Comparison of ENCODE assay signal across 1 cellular context in the genomic region with DNA sequence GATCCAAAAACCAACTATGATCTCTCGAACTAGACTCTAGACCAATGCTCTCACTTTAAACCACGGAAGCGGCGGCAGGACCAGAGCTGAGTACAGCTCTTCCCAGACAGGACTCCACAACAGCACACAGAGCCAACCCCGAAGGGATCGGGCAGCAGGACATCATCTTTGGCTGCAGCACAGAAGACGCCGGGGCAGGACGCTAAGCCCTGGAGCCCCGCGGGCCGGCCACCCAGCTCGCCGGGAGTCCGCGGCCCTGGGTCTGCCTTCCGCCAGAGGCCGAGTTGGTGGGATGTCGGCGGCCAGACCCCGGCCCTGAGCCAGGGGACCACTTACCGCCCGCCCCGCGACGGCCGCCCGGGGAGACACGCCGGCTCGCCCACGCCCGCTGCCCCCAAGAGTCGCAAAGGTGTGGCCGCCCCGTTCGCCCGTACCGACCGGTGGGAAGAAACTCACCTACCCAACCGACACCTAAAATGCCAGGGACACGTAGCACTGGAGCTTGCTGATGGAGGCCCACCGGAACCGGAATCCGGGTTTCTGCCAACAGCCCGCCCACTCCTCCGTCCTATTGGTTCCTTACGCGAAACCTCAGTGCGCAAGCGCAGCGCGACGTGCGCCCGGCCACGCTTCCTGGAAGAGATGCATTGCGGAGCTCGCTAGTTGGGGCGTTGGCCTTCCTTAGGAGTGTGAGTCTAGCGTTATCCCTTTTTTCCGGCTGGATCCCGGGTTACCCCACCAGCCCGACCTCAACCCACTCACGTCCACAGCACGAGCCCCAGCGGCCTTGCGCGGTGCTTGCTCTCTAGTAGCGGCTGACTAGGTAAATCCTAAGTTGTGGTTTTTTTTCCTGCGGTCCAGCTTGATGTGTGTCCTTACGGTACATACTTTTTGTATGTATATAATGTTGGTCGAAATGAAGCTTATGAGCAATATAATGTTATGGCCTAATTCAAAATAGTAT.
TF ChIP-seq lines count a peak whose summit lies in the region.

A gene (minus strand): TSS at position 510 of the 964 bp plus-strand sequence. CDS start 1,623 bp downstream, outside the sequence.

TF ChIP-seq in HCT116, 20 proteins besides CTCF, POLR2A, EP300 and RAD21 (continued from another document):
- TF ChIP-seq CBX3 (IDR thresholded peaks at IDR 0.05; ENCODE audit: low read depth) (no peak), ZNF274 (IDR thresholded peaks at IDR 0.05; ENCODE audit: low read depth, low read length) (no peak), EZH2phosphoT487 (IDR thresholded peaks at IDR 0.05; ENCODE audit: borderline replicate concordance) (no peak)
- TF ChIP-seq, protein P1, sequence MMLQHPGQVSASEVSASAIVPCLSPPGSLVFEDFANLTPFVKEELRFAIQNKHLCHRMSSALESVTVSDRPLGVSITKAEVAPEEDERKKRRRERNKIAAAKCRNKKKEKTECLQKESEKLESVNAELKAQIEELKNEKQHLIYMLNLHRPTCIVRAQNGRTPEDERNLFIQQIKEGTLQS (IDR thresholded peaks at IDR 0.05): no peak
- TF ChIP-seq, protein P2, sequence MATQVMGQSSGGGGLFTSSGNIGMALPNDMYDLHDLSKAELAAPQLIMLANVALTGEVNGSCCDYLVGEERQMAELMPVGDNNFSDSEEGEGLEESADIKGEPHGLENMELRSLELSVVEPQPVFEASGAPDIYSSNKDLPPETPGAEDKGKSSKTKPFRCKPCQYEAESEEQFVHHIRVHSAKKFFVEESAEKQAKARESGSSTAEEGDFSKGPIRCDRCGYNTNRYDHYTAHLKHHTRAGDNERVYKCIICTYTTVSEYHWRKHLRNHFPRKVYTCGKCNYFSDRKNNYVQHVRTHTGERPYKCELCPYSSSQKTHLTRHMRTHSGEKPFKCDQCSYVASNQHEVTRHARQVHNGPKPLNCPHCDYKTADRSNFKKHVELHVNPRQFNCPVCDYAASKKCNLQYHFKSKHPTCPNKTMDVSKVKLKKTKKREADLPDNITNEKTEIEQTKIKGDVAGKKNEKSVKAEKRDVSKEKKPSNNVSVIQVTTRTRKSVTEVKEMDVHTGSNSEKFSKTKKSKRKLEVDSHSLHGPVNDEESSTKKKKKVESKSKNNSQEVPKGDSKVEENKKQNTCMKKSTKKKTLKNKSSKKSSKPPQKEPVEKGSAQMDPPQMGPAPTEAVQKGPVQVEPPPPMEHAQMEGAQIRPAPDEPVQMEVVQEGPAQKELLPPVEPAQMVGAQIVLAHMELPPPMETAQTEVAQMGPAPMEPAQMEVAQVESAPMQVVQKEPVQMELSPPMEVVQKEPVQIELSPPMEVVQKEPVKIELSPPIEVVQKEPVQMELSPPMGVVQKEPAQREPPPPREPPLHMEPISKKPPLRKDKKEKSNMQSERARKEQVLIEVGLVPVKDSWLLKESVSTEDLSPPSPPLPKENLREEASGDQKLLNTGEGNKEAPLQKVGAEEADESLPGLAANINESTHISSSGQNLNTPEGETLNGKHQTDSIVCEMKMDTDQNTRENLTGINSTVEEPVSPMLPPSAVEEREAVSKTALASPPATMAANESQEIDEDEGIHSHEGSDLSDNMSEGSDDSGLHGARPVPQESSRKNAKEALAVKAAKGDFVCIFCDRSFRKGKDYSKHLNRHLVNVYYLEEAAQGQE (IDR thresholded peaks at IDR 0.05; ENCODE audit: low read depth): no peak
